1 cellular context compared by ENCODE assay signal in genomic region chr16:1839554-1839953, GRCh38.
TF ChIP-seq lines count a peak whose summit lies in the region.

No MANE protein-coding gene starts in this region.

TF ChIP-seq in IMR-90, 13 proteins besides CTCF, POLR2A, EP300 and RAD21:
- TF ChIP-seq CHD1 (IDR thresholded peaks at IDR 0.05; ENCODE audit: low read depth, low read length) (no peak), RCOR1 (IDR thresholded peaks at IDR 0.05; ENCODE audit: insufficient replicate concordance, low read length) (no peak), RFX5 (IDR thresholded peaks at IDR 0.05; ENCODE audit: low read depth, low read length) (no peak), BHLHE40 (IDR thresholded peaks at IDR 0.05; ENCODE audit: low read depth, low read length) (peak; percentile 56; the same call in 1 of the 2 replicates), CEBPB (IDR thresholded peaks at IDR 0.05; ENCODE audit: low read depth, low read length) (peak; percentile 19; the same call in 1 of the 2 replicates), MAFK (IDR thresholded peaks at IDR 0.05; ENCODE audit: low read depth, low read length) (no peak)
